Comparison of ENCODE assay signal across 1 cellular context in the genomic region with DNA sequence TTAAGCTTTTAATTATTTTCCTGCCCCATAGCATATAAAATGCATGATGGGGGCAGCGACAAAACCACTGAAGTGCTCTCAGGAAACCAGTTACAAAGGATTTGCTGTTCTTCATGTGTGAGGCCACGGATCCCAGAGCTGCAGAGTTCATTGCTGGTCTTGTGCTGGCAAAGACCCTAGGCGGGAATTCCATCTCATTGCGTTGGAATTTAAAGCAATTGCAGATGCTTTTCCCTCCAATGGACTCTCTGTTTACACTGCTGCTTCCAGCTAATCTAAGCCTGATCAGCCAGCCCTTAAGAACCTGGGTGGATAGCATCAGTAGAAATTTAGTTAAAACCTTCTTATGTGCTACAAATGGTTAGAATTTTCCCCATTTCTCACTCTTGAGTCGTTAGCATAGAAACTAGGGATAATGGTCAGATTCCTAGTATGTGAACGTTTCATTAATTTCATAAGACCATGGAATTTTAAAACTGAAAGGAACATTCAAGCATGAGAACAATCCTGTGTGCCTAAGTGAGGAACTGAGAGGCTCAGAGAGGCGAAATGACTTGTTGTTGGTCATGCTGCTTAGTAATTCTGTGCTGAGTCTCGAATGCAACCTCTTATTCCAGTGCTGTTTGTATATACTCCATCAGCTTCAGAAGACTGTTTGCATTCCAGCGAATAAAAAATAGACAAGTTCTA.
A peak's percentile ranks its signal among the peaks of the same experiment; 100 is the strongest.
TF ChIP-seq lines count a peak whose summit lies in the region.

No MANE protein-coding gene starts in this region.

TF ChIP-seq in IMR-90, 13 proteins besides CTCF, POLR2A, EP300 and RAD21:
- no peak for TF ChIP-seq MAFK (IDR thresholded peaks at IDR 0.05; ENCODE audit: low read depth, low read length)
- no peak for TF ChIP-seq SMC3 (IDR thresholded peaks at IDR 0.05; ENCODE audit: low read depth, low read length)
- no peak for TF ChIP-seq CHD1 (IDR thresholded peaks at IDR 0.05; ENCODE audit: low read depth, low read length)
- TF ChIP-seq, protein P1, sequence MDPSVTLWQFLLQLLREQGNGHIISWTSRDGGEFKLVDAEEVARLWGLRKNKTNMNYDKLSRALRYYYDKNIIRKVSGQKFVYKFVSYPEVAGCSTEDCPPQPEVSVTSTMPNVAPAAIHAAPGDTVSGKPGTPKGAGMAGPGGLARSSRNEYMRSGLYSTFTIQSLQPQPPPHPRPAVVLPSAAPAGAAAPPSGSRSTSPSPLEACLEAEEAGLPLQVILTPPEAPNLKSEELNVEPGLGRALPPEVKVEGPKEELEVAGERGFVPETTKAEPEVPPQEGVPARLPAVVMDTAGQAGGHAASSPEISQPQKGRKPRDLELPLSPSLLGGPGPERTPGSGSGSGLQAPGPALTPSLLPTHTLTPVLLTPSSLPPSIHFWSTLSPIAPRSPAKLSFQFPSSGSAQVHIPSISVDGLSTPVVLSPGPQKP (IDR thresholded peaks at IDR 0.05; ENCODE audit: borderline replicate concordance, low read depth, low read length): no peak
- TF ChIP-seq, protein P2, sequence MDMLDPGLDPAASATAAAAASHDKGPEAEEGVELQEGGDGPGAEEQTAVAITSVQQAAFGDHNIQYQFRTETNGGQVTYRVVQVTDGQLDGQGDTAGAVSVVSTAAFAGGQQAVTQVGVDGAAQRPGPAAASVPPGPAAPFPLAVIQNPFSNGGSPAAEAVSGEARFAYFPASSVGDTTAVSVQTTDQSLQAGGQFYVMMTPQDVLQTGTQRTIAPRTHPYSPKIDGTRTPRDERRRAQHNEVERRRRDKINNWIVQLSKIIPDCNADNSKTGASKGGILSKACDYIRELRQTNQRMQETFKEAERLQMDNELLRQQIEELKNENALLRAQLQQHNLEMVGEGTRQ (IDR thresholded peaks at IDR 0.05; ENCODE audit: low read depth, low read length): no peak
- TF ChIP-seq BHLHE40 (IDR thresholded peaks at IDR 0.05; ENCODE audit: low read depth, low read length): peak; percentile 53; the same call in 1 of the 2 replicates
- TF ChIP-seq CEBPB (IDR thresholded peaks at IDR 0.05; ENCODE audit: low read depth, low read length): 0 out of 2 replicates have a peak, but pooled peaks have one; percentile 32
